Comparison of ENCODE assay signal across 18 cellular contexts in the genomic region with DNA sequence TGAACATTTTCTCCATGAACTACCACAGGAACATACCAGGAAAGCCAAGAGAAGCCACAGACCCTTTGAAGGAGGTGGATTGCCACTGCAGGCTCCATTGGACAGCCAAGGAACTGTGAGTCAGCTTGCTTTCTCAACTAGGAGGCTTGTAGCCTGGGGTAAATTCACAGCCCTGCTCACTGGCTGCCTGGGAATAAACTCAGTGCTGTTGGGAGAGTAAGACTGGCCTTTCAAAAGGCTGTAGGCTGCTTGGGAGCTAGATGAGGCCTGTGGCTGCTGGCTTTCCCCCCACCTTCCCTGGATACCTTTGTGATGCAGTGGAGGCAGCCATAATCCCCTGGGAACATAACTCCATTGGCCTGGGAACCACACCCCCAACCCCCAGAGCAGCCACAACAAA.
A peak's percentile ranks its signal among the peaks of the same experiment; 100 is the strongest.
DNase-seq lines count a peak whose midpoint lies in the region; ATAC-seq and TF ChIP-seq lines count a peak whose summit lies in the region.
"Had no signal": no experiment of that assay in that cellular context is flagged by ENCODE, and none has a peak within 500 bp of the region (broad histone marks: within the 10 kb centered on the region; RNA-seq: fewer than 3 reads in every experiment).

No MANE protein-coding gene starts in this region.

- no peak for ATAC-seq in HG02763 (IDR thresholded peaks at IDR 0.05; ENCODE audit: unreplicated experiment)
- no peak for ATAC-seq in Right ventricle myocardium superior (ENCODE audit: poor library complexity)
- ATAC-seq: A549; activated T-helper 17 cell treated with anti-CD3 and anti-CD28 coated beads, Interleukin-2, amount 50 U/mL, for 72 hours; K562; pancreas had no signal

- CTCF ChIA-PET in mammary epithelial cell (lab: Charles Lee; ENCODE audit: low non-redundant PET), result no interaction called here

- H3K4me3 ChIP-seq in mammary epithelial cell (replicated peaks in 1 of 3; ENCODE audit: insufficient read depth in 1 of 3, low read depth in 2 of 3, low read length in 3 of 3), result no peak overlapping the region
- H3K4me3 ChIP-seq: A549, ascending aorta, K562, pancreas, testis had no signal

- peaks cover 17% of the 10 kb centered on the region for H3K4me1 ChIP-seq in mammary epithelial cell (ENCODE audit: insufficient read depth, low read length)
- H3K4me1 ChIP-seq: A549, ascending aorta, pancreas, testis had no signal

- dilution Hi-C loops in mammary epithelial cell (cut with HindIII; ENCODE audit: low sequenced_read_pairs), result no loop called here

- no peak overlapping the region for H3K9ac ChIP-seq in mammary epithelial cell (ENCODE audit: insufficient read depth, low read length)

- in situ Hi-C loops in mammary epithelial cell (cut with MboI; ENCODE audit: low sequenced_read_pairs in 2 of 2), result no loop called here

- DNase-seq in AG08395 (ENCODE audit: low spot score) (peak; percentile 44), HT1080 (ENCODE audit: low read depth) (peak; percentile 65), mammary epithelial cell (peak; percentile 92), iPS-NIHi7 (ENCODE audit: extremely low spot score) (peak; percentile 8), NK-92 (lab: John Stamatoyannopoulos, UW; ENCODE audit: unreplicated experiment) (no peak), UCSD-AML1 (lab: John Stamatoyannopoulos, UW; ENCODE audit: unreplicated experiment) (no peak), Right ventricle myocardium superior (no peak)
- DNase-seq: activated CD4-positive, alpha-beta memory T cell treated with anti-CD3 and anti-CD28 coated beads for 36 hours; DMS 273 treated with DMSO at 0.1 percent for 48 hours; NCI-H526 treated with DMSO at 0.1 percent for 48 hours; pancreas; SHP77; testis had no signal

- peak overlapping the region; percentile 78 for H3K27ac ChIP-seq in mammary epithelial cell (ENCODE audit: insufficient read depth, low read depth, low read length)
- H3K27ac ChIP-seq: A549, ascending aorta, pancreas, testis had no signal

- no TSS peak for BruUV-seq in mammary epithelial cell (replicated peaks; lab: Mats Ljungman, UMichigan)

- H3K27me3 ChIP-seq in mammary epithelial cell (ENCODE audit: insufficient read depth, low read length), result no peaks in the 10 kb centered on the region
- H3K27me3 ChIP-seq: ascending aorta, pancreas, testis had no signal

- peak overlapping the region; percentile 11 for H3K4me2 ChIP-seq in mammary epithelial cell (ENCODE audit: insufficient read depth, low read depth, low read length)
- H3K4me2 ChIP-seq: A549 had no signal

- H3K36me3 ChIP-seq in mammary epithelial cell (ENCODE audit: insufficient read depth, low read length), result no peaks in the 10 kb centered on the region
- H3K36me3 ChIP-seq: ascending aorta, pancreas had no signal

- peaks cover 3% of the 10 kb centered on the region for H3K9me3 ChIP-seq in mammary epithelial cell (replicated peaks; ENCODE audit: insufficient read depth, low read length)
- H3K9me3 ChIP-seq: pancreas, testis had no signal

- no peaks in the 10 kb centered on the region for H3K79me2 ChIP-seq in mammary epithelial cell (ENCODE audit: insufficient read depth, low read length)

- no peak for TF ChIP-seq CTCF in mammary epithelial cell (conservative IDR thresholded peaks at IDR 0.05 in 1 of 2, IDR thresholded peaks at IDR 0.05 in 1 of 2; ENCODE audit: extremely low read depth in 1 of 2, insufficient read depth in 1 of 2, low read depth in 1 of 2, low read length in 2 of 2)

- H4K20me1 ChIP-seq in mammary epithelial cell (ENCODE audit: insufficient read depth, low read length), result no peaks in the 10 kb centered on the region

- intact Hi-C loops in mammary epithelial cell (cut with micrococcal nuclease), result no loop called here
- intact Hi-C loops in Right ventricle myocardium superior (cut with DNase I), result no loop called here

- peak overlapping the region; percentile 80 for H2AFZ ChIP-seq in mammary epithelial cell (ENCODE audit: low read depth, low read length)

Comparison
In these comparisons a context has a peak if more than half of its experiments do, and no peak if none do; other contexts are left out.
1. DNase-seq: peak in AG08395 (single experiment), HT1080 (single experiment), mammary epithelial cell (single experiment) and iPS-NIHi7 (single experiment); none in NK-92 (single experiment), UCSD-AML1 (single experiment) and Right ventricle myocardium superior (single experiment).